1 cellular context compared by ENCODE assay signal in genomic region chr5:136028090-136028489, GRCh38.
TF ChIP-seq lines count a peak whose summit lies in the region.

No MANE protein-coding gene starts in this region.

TF ChIP-seq in H1, 55 proteins besides CTCF, POLR2A, EP300 and RAD21:
- TF ChIP-seq POLR2AphosphoS5 (IDR thresholded peaks at IDR 0.05; ENCODE audit: low read depth, low read length) (no peak), PHF8 (conservative IDR thresholded peaks at IDR 0.05; ENCODE audit: low read depth, low read length) (no peak), SP4 (IDR thresholded peaks at IDR 0.05; ENCODE audit: low read length) (no peak), SIX5 (IDR thresholded peaks at IDR 0.05; ENCODE audit: low read depth, low read length) (no peak), TAF1 (IDR thresholded peaks at IDR 0.05; ENCODE audit: low read depth, low read length) (no peak), BACH1 (IDR thresholded peaks at IDR 0.05; ENCODE audit: low read length) (no peak), GABPA (IDR thresholded peaks at IDR 0.05; ENCODE audit: borderline replicate concordance, insufficient read depth, low read length) (no peak), CREB1 (IDR thresholded peaks at IDR 0.05) (no peak), ASH2L (IDR thresholded peaks at IDR 0.05; ENCODE audit: low read length) (no peak), HDAC2 (IDR thresholded peaks at IDR 0.05; ENCODE audit: borderline replicate concordance in 1 of 2, low read depth in 2 of 2, low read length in 2 of 2) (no peak), SUZ12 (IDR thresholded peaks at IDR 0.05; ENCODE audit: low read length) (no peak), ATF2 (IDR thresholded peaks at IDR 0.05; ENCODE audit: low read length) (no peak), CEBPB (IDR thresholded peaks at IDR 0.05; ENCODE audit: low read depth, low read length) (no peak), YY1 (IDR thresholded peaks at IDR 0.05; ENCODE audit: low read depth, low read length) (no peak), GTF2F1 (IDR thresholded peaks at IDR 0.05; ENCODE audit: borderline replicate concordance, low read depth, low read length) (no peak), EGR1 (IDR thresholded peaks at IDR 0.05; ENCODE audit: borderline replicate concordance, low read depth, low read length) (no peak), RNF2 (IDR thresholded peaks at IDR 0.05; ENCODE audit: borderline replicate concordance, low read depth, low read length, missing control alignments, poor library complexity, severe bottlenecking) (no peak), SAP30 (IDR thresholded peaks at IDR 0.05; ENCODE audit: insufficient read depth, insufficient replicate concordance, low read length) (no peak)
